ENCODE assay signal across 29 cellular contexts in the genomic region with DNA sequence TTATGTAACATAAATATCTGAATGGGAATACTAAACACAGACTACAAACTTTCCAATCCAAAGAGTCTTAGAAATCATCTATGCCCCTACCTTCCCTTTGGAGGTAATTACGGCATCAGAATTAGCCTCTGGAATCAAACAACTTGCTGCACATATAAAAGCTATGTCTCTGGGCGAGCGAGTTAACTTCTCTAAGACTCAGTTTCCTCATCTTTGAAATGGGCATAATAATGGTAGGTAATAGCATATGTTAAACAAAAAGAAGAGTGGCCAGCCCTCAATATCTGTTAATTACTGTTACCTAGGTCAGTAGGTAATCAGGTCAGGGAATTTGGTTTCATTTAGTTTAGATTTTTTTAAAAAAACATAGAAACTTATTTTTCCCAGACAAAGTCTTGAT.
DNase-seq lines count a peak whose midpoint lies in the region; ATAC-seq, FAIRE-seq and TF ChIP-seq lines count a peak whose summit lies in the region.
"Had no signal": no experiment of that assay in that cellular context is flagged by ENCODE, and none has a peak within 500 bp of the region (broad histone marks: within the 10 kb centered on the region; RNA-seq: fewer than 3 reads in every experiment).

No MANE protein-coding gene starts in this region.

- H3K36me3 ChIP-seq in HepG2 (replicated peaks in 1 of 2; ENCODE audit: control insufficient read depth in 1 of 2, insufficient read depth in 2 of 2, low read length in 2 of 2) (no peaks in the 10 kb centered on the region), right lobe of liver (no peaks in the 10 kb centered on the region)
- H3K36me3 ChIP-seq: BE2C; BLaER1; BLaER1 treated with 17β-estradiol and CSF1 and Interleukin-3, amounts not matched to agents 10 nM and 100 nM had no signal

- in situ Hi-C loops in HepG2 (cut with HindIII; ENCODE audit: extremely low pct_ligation_motif_present, low pct_unique_long_range_greater_than_20kb): no loop called here

- POLR2A ChIA-PET in HepG2 (lab: Yijun Ruan, JAX): no interaction called here

- H3K9me3 ChIP-seq in HepG2 (ENCODE audit: low read length): 0 out of 2 replicates have a peak, but pooled peaks cover 5% of the 10 kb centered on the region
- no peaks in the 10 kb centered on the region for H3K9me3 ChIP-seq in right lobe of liver
- H3K9me3 ChIP-seq: A549, BE2C, BLaER1, Caco-2 had no signal

- H3K9ac ChIP-seq in HepG2 (ENCODE audit: insufficient read depth, low read depth, low read length): no peak overlapping the region
- H3K9ac ChIP-seq: BLaER1; BLaER1 treated with 17β-estradiol and CSF1 and Interleukin-3, amounts not matched to agents 10 nM and 100 nM had no signal

- H3K4me2 ChIP-seq in HepG2 (ENCODE audit: low read depth, low read length): no peak overlapping the region
- H3K4me2 ChIP-seq: A549; BLaER1; BLaER1 treated with 17β-estradiol and CSF1 and Interleukin-3, amounts not matched to agents 10 nM and 100 nM had no signal

- DNase-seq in HepG2 (ENCODE audit: low spot score) (no peak), right lobe of liver (no peak)
- DNase-seq: 8988T; ACHN; AML-193; BE2C; C1 segment of cervical spinal cord; Caco-2; Calu3; CD4-positive, alpha-beta memory T cell; CD4-positive, alpha-beta T cell; CD4-positive, CD25-positive, alpha-beta regulatory T cell; CD8-positive, alpha-beta memory T cell; CD8-positive, alpha-beta T cell; COR-L47; DMS 273 treated with DMSO at 0.1 percent for 48 hours; DMS153; DMS53; DMS79; DMS79 treated with DMSO at 0.1 percent for 48 hours; DND-41; EL had no signal

- H2AFZ ChIP-seq in HepG2 (ENCODE audit: low read length): no peak overlapping the region

- H3K79me2 ChIP-seq in HepG2 (ENCODE audit: insufficient read depth, low read length): no peaks in the 10 kb centered on the region

- no peak for TF ChIP-seq RAD21 in HepG2 (CRISPR knock-in tag; IDR thresholded peaks at IDR 0.05)

- H3K27ac ChIP-seq in HepG2 (ENCODE audit: extremely low read length, insufficient read depth, low read length): no peak overlapping the region
- no peak overlapping the region for H3K27ac ChIP-seq in right lobe of liver
- H3K27ac ChIP-seq: 22Rv1; A549; BLaER1; BLaER1 treated with 17β-estradiol and CSF1 and Interleukin-3, amounts not matched to agents 10 nM and 100 nM; C4-2B had no signal

- H3K4me3 ChIP-seq in HepG2 (replicated peaks in 1 of 3; ENCODE audit: insufficient read depth in 1 of 3, low read depth in 2 of 3, low read length in 3 of 3) (no peak overlapping the region), right lobe of liver (no peak overlapping the region)
- H3K4me3 ChIP-seq: A549; BLaER1; BLaER1 treated with 17β-estradiol and CSF1 and Interleukin-3, amounts not matched to agents 10 nM and 100 nM had no signal

- H3K4me1 ChIP-seq in HepG2 (ENCODE audit: insufficient read depth, low read length): peaks cover 31% of the 10 kb centered on the region
- H3K4me1 ChIP-seq in right lobe of liver: peaks cover 0 to 14% (median 5%) of the 10 kb centered on the region in 4 donors
- H3K4me1 ChIP-seq: A549; BE2C; BLaER1; BLaER1 treated with 17β-estradiol and CSF1 and Interleukin-3, amounts not matched to agents 10 nM and 100 nM; Caco-2 had no signal

- H3K27me3 ChIP-seq in HepG2 (ENCODE audit: control insufficient read depth in 1 of 2, insufficient read depth in 2 of 2, low read length in 2 of 2) (no peaks in the 10 kb centered on the region), right lobe of liver (no peaks in the 10 kb centered on the region)
- H3K27me3 ChIP-seq: BE2C; BLaER1; BLaER1 treated with 17β-estradiol and CSF1 and Interleukin-3, amounts not matched to agents 10 nM and 100 nM had no signal

- ATAC-seq in HepG2: no peak
- ATAC-seq in right lobe of liver: no peak
- ATAC-seq: A549; CD8-positive, alpha-beta T cell had no signal

- 93% methylated on average over 3 of the region's 3 CpGs for WGBS in HepG2 (ENCODE audit: low lambda C conversion rate)
- WGBS in right lobe of liver (ENCODE audit: insufficient coverage, low coverage, low lambda C conversion rate, missing lambda C conversion rate): 83% methylated on average over 3 of the region's 3 CpGs

- no TSS peak for BruUV-seq in HepG2 (replicated peaks; lab: Mats Ljungman, UMichigan)

- no peak for TF ChIP-seq CTCF in HepG2 (CRISPR knock-in tag; IDR thresholded peaks at IDR 0.05)
- TF ChIP-seq CTCF in right lobe of liver (IDR thresholded peaks at IDR 0.05): no peak

- H4K20me1 ChIP-seq in HepG2 (ENCODE audit: insufficient read depth, low read length): no peaks in the 10 kb centered on the region
- H4K20me1 ChIP-seq: BLaER1; BLaER1 treated with 17β-estradiol and CSF1 and Interleukin-3, amounts not matched to agents 10 nM and 100 nM had no signal

- no peak for TF ChIP-seq EP300 in HepG2 (IDR thresholded peaks at IDR 0.05; ENCODE audit: low read depth in 2 of 2, low read length in 2 of 2)
- no peak for TF ChIP-seq EP300 in HepG2 (CRISPR knock-in tag; IDR thresholded peaks at IDR 0.05; ENCODE audit: borderline replicate concordance)

- CTCF ChIA-PET in HepG2 (lab: Yijun Ruan, JAX; ENCODE audit: low intra/inter-chr PET ratio, low total read pairs): no interaction called here

- intact Hi-C loops in HepG2 (cut with micrococcal nuclease; ENCODE audit: unreplicated experiment): no loop called here
- intact Hi-C loops in right lobe of liver (cut with DNase I): no loop called here

- FAIRE-seq in HepG2 (lab: Jason Lieb, UNC): no peak
- FAIRE-seq: A204.1, A549, D721Med had no signal

- TF ChIP-seq POLR2A in HepG2 (IDR thresholded peaks at IDR 0.05; ENCODE audit: insufficient read depth in 1 of 2, low read depth in 2 of 2, low read length in 2 of 2): no peak
- no peak for TF ChIP-seq POLR2A in right lobe of liver (IDR thresholded peaks at IDR 0.05)

TF ChIP-seq in HepG2, 621 proteins besides CTCF, POLR2A, EP300 and RAD21:
- peak; percentile 79 for TF ChIP-seq ZNF629 (CRISPR knock-in tag; conservative IDR thresholded peaks at IDR 0.05)
- peak; percentile 52; the same call in 1 of the 2 replicates for TF ChIP-seq CHD4 (IDR thresholded peaks at IDR 0.05; ENCODE audit: borderline replicate concordance, low read length)
- TF ChIP-seq NFKB2 (CRISPR knock-in tag; IDR thresholded peaks at IDR 0.05; ENCODE audit: borderline replicate concordance): no peak
